33 cellular contexts compared by ENCODE assay signal in genomic region chr6:56232446-56232845, GRCh38. TPM values are rescaled to one million over a fixed set of nuclear protein-coding genes. Genes with fewer than 3 reads are reported as not detected.
"Had no signal": no experiment of that assay in that cellular context is flagged by ENCODE, and none has a peak within 500 bp of the region (broad histone marks: within the 10 kb centered on the region; RNA-seq: fewer than 3 reads in every experiment).

No MANE protein-coding gene starts in this region.

- H3K9me3 ChIP-seq: body of pancreas, breast epithelium, Peyer's patch, SJSA1, SK-N-SH had no signal

- H3K36me3 ChIP-seq: breast epithelium, Peyer's patch, SJSA1 had no signal

- H3K4me1 ChIP-seq: body of pancreas, breast epithelium, Peyer's patch had no signal

- H3K9me3 Mint-ChIP-seq: activated CD4-positive, alpha-beta T cell treated with anti-CD3 and anti-CD28 coated beads, Interleukin-2, amount 10 ng/mL, durations not matched to agents 7 days and 5 days; activated naive CD4-positive, alpha-beta T cell treated with anti-CD3 and anti-CD28 coated beads, Interleukin-2, amount 50 U/mL, for 24 hours; activated T-helper 2 cell treated with anti-CD3 and anti-CD28 coated beads, Interferon-gamma antibody, Interleukin-2, Interleukin-4, amounts not matched to agents 10 μg/mL and 5 μg/mL and 100 μg/mL, durations not matched to agents 14 hours and 24 hours and 36 hours; T-helper 1 cell treated with Interleukin-12 subunit alpha and Interleukin-12 subunit beta and Interleukin-4 antibody, amounts not matched to agents 30 μg/mL and 1 μg/mL, for 36 hours; T-helper 2 cell treated with Interferon-gamma antibody and Interleukin-4, amounts not matched to agents 5 μg/mL and 100 μg/mL, for 36 hours had no signal

- H3K27ac ChIP-seq: body of pancreas, breast epithelium, KMS-11, Peyer's patch, SJSA1 had no signal

- H3K27me3 Mint-ChIP-seq: activated CD4-positive, alpha-beta T cell treated with anti-CD3 and anti-CD28 coated beads, Interleukin-2, amount 10 ng/mL, durations not matched to agents 7 days and 5 days; activated naive CD4-positive, alpha-beta T cell treated with anti-CD3 and anti-CD28 coated beads, Interleukin-2, amount 50 U/mL, for 24 hours; activated naive CD8-positive, alpha-beta T cell treated with anti-CD3 and anti-CD28 coated beads, Interleukin-2, amount 10 ng/mL, durations not matched to agents 7 days and 5 days; activated T-cell treated with anti-CD3 and anti-CD28 coated beads, Interleukin-2, amount 50 U/mL, for 24 hours had no signal

- H3K4me3 ChIP-seq: body of pancreas, breast epithelium, Peyer's patch, SJSA1 had no signal

- H3K4me3 Mint-ChIP-seq: activated CD4-positive, alpha-beta T cell treated with anti-CD3 and anti-CD28 coated beads, Interleukin-2, amount 10 ng/mL, durations not matched to agents 7 days and 5 days; activated CD8-positive, alpha-beta T cell treated with anti-CD3 and anti-CD28 coated beads, Interleukin-2, amount 10 ng/mL, durations not matched to agents 7 days and 5 days; activated naive CD4-positive, alpha-beta T cell treated with anti-CD3 and anti-CD28 coated beads, Interleukin-2, amount 50 U/mL, for 24 hours; activated naive CD8-positive, alpha-beta T cell treated with anti-CD3 and anti-CD28 coated beads, Interleukin-2, amount 10 ng/mL, durations not matched to agents 7 days and 5 days; activated T-cell treated with anti-CD3 and anti-CD28 coated beads, Interleukin-2, amount 50 U/mL, for 24 hours; T-helper 1 cell treated with Interleukin-12 subunit alpha and Interleukin-12 subunit beta and Interleukin-4 antibody, amounts not matched to agents 30 μg/mL and 1 μg/mL, for 36 hours; T-helper 2 cell treated with Interferon-gamma antibody and Interleukin-4, amounts not matched to agents 5 μg/mL and 100 μg/mL, for 36 hours had no signal

- ATAC-seq: activated CD8-positive, alpha-beta T cell treated with anti-CD3 and anti-CD28 coated beads, Interleukin-2, amount 10 ng/mL, durations not matched to agents 7 days and 5 days; body of pancreas had no signal

- DNase-seq: activated CD4-positive, alpha-beta T cell treated with anti-CD3 and anti-CD28 coated beads, Interleukin-2, amount 10 ng/mL, durations not matched to agents 7 days and 5 days; activated CD4-positive, alpha-beta T cell treated with anti-CD3 and anti-CD28 coated beads, Interleukin-2, amount 50 U/mL, for 48 hours; activated CD8-positive, alpha-beta T cell treated with anti-CD3 and anti-CD28 coated beads, Interleukin-2, amount 10 ng/mL, durations not matched to agents 7 days and 5 days; activated gamma-delta T cell; activated naive CD4-positive, alpha-beta T cell treated with Interleukin-2 at 50 U/mL for 16 hours; activated naive CD8-positive, alpha-beta T cell treated with anti-CD3 and anti-CD28 coated beads, Interleukin-2, amount 10 ng/mL, durations not matched to agents 7 days and 5 days; activated T-cell treated with anti-CD3 and anti-CD28 coated beads, Interleukin-2, amount 50 U/mL, for 24 hours; amygdala; body of pancreas; MM.1S; MV-4-11; NCI-H1092; NCI-H146; NCI-H187; NCI-H2029 treated with DMSO at 0.1 percent for 48 hours; NCI-H2107; NCI-H2171 treated with DMSO at 0.1 percent for 48 hours; NCI-H2227 treated with DMSO at 0.1 percent for 48 hours; NCI-H446 treated with DMSO at 0.1 percent for 48 hours; NCI-H524; NCI-H69; NCI-H82; Peyer's patch; RPMI8226; SHP77 treated with DMSO at 0.1 percent for 48 hours; SK-N-SH had no signal

- H3K36me3 Mint-ChIP-seq: activated naive CD4-positive, alpha-beta T cell treated with anti-CD3 and anti-CD28 coated beads, Interleukin-2, amount 50 U/mL, for 24 hours; activated naive CD8-positive, alpha-beta T cell treated with anti-CD3 and anti-CD28 coated beads, Interleukin-2, amount 10 ng/mL, durations not matched to agents 7 days and 5 days had no signal

- H3K4me1 Mint-ChIP-seq: activated CD4-positive, alpha-beta T cell treated with anti-CD3 and anti-CD28 coated beads, Interleukin-2, amount 10 ng/mL, durations not matched to agents 7 days and 5 days; activated naive CD4-positive, alpha-beta T cell treated with anti-CD3 and anti-CD28 coated beads, Interleukin-2, amount 50 U/mL, for 24 hours; activated naive CD8-positive, alpha-beta T cell treated with anti-CD3 and anti-CD28 coated beads, Interleukin-2, amount 10 ng/mL, durations not matched to agents 7 days and 5 days had no signal

- H3K27me3 ChIP-seq: body of pancreas, breast epithelium, Peyer's patch, SJSA1 had no signal

- H3K27ac Mint-ChIP-seq: activated CD4-positive, alpha-beta T cell treated with anti-CD3 and anti-CD28 coated beads, Interleukin-2, amount 10 ng/mL, durations not matched to agents 7 days and 5 days; activated CD8-positive, alpha-beta T cell treated with anti-CD3 and anti-CD28 coated beads, Interleukin-2, amount 10 ng/mL, durations not matched to agents 7 days and 5 days; activated naive CD4-positive, alpha-beta T cell treated with anti-CD3 and anti-CD28 coated beads, Interleukin-2, amount 50 U/mL, for 24 hours; activated naive CD8-positive, alpha-beta T cell treated with anti-CD3 and anti-CD28 coated beads, Interleukin-2, amount 10 ng/mL, durations not matched to agents 7 days and 5 days; activated T-cell treated with anti-CD3 and anti-CD28 coated beads, Interleukin-2, amount 50 U/mL, for 24 hours; activated T-helper 2 cell treated with anti-CD3 and anti-CD28 coated beads, Interferon-gamma antibody, Interleukin-2, Interleukin-4, amounts not matched to agents 10 μg/mL and 5 μg/mL and 100 μg/mL, durations not matched to agents 14 hours and 24 hours and 36 hours; T-helper 1 cell treated with Interleukin-12 subunit alpha and Interleukin-12 subunit beta and Interleukin-4 antibody, amounts not matched to agents 30 μg/mL and 1 μg/mL, for 36 hours; T-helper 2 cell treated with Interferon-gamma antibody and Interleukin-4, amounts not matched to agents 5 μg/mL and 100 μg/mL, for 36 hours had no signal

RNA-seq across cellular contexts. Expression of gene COL21A1, which starts 14.9 kb away (rescaled TPM):
- total RNA-seq: activated CD4-positive, alpha-beta T cell treated with anti-CD3 and anti-CD28 coated beads, Interleukin-2, amount 10 ng/mL, durations not matched to agents 7 days and 5 days; activated CD8-positive, alpha-beta T cell treated with anti-CD3 and anti-CD28 coated beads, Interleukin-2, amount 10 ng/mL, durations not matched to agents 7 days and 5 days; activated naive CD8-positive, alpha-beta T cell treated with anti-CD3 and anti-CD28 coated beads, Interleukin-2, amount 10 ng/mL, durations not matched to agents 7 days and 5 days; activated T-helper 2 cell treated with anti-CD3 and anti-CD28 coated beads, Interferon-gamma antibody, Interleukin-2, Interleukin-4, amounts not matched to agents 10 μg/mL and 5 μg/mL and 100 μg/mL, durations not matched to agents 14 hours and 24 hours and 36 hours had no signal
